Comparison of ENCODE assay signal across 8 cellular contexts in the genomic region with DNA sequence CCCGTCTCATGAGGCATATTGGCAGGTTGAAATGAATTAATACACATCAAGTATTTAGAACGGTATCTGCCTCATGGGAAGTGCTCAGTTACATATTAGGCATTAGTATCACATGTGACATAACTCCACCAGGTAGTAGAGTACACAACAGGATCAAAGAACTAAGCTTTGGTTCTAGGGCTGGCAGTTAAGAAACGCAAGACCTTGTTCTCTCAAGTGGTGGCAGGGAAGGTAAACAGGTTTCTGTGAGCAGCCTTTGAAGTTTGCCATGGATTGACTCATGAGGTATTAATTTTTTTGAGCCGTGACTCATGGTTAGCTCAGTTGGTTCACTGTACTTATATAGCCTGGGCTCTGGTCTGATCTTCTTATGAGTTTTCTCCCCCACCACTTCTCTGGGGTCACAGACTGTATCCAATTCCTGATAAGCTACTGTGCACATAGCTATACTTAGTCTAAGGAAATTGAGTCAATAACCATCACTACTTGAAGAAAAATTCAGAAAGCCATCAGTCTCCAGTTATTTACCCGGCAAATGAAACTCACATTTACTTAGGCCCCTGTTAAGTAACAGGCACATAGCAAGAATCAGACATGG.
A peak's percentile ranks its signal among the peaks of the same experiment; 100 is the strongest.
DNase-seq lines count a peak whose midpoint lies in the region; ATAC-seq, FAIRE-seq and TF ChIP-seq lines count a peak whose summit lies in the region.

No MANE protein-coding gene starts in this region.

- H3K27me3 Mint-ChIP-seq in activated CD4-positive, alpha-beta T cell treated with anti-CD3 and anti-CD28 coated beads for 36 hours: no peaks in the 10 kb centered on the region

- no peak for FAIRE-seq in small intestine (lab: Jason Lieb, UNC)

- H3K36me3 Mint-ChIP-seq in activated CD4-positive, alpha-beta T cell treated with anti-CD3 and anti-CD28 coated beads for 36 hours (ENCODE audit: low read depth): no peaks in the 10 kb centered on the region

- POLR2A ChIA-PET in activated CD4-positive, alpha-beta T cell treated with anti-CD3 and anti-CD28 coated beads for 36 hours (lab: Charles Lee): no interaction called here

- no peaks in the 10 kb centered on the region for H3K9me3 Mint-ChIP-seq in activated CD4-positive, alpha-beta T cell treated with anti-CD3 and anti-CD28 coated beads for 36 hours (ENCODE audit: low read depth)

- H3K4me1 ChIP-seq in small intestine (ENCODE audit: control insufficient read depth in 2 of 2, insufficient read depth in 1 of 2, low read depth in 1 of 2, low read length in 1 of 2): no peaks in the 10 kb centered on the region

- no peaks in the 10 kb centered on the region for H3K36me3 ChIP-seq in small intestine (ENCODE audit: control insufficient read depth in 2 of 2, insufficient read depth in 2 of 2, low read length in 2 of 2)

- CTCF ChIA-PET in activated CD4-positive, alpha-beta T cell treated with anti-CD3 and anti-CD28 coated beads for 36 hours (lab: Charles Lee): interaction anchor here (0.7 to 1.0 kb wide), 3 partner anchors 94 to 607 kb away, joined by 3 read pairs; no protein-coding TSS in a partner anchor

- WGBS in small intestine, 3 donors: 33 to 67% (median 44%) methylated on average over 5 of the region's 5 CpGs

- H3K9me3 ChIP-seq in small intestine (ENCODE audit: control insufficient read depth, low read depth): no peaks in the 10 kb centered on the region

- DNase-seq in activated CD4-positive, alpha-beta T cell treated with anti-CD3 and anti-CD28 coated beads for 36 hours: peak; percentile 31
- DNase-seq in activated CD4-positive, alpha-beta T cell treated with anti-CD3 and anti-CD28 coated beads, Interleukin-2, amount 50 U/mL, for 48 hours: no peak
- DNase-seq in NCI-H226 (peak; percentile 63), cardiac fibroblast (ENCODE audit: low read depth in 2 of 2) (peak; percentile 11 to 90), small intestine (peak; percentile 19), NCI-H1048 (lab: John Stamatoyannopoulos, UW) (no peak), anterior cingulate cortex (lab: John Stamatoyannopoulos, UW) (no peak)
- no peak for DNase-seq in effector CD8-positive, alpha-beta T cell (lab: John Stamatoyannopoulos, UW)

- no peak for TF ChIP-seq CTCF in cardiac fibroblast (IDR thresholded peaks at IDR 0.05; ENCODE audit: low read depth, low read length)

- H3K4me1 Mint-ChIP-seq in activated CD4-positive, alpha-beta T cell treated with anti-CD3 and anti-CD28 coated beads for 36 hours: peaks cover 15% of the 10 kb centered on the region

- H3K4me3 ChIP-seq in cardiac fibroblast (replicated peaks in 1 of 2; ENCODE audit: low read depth in 2 of 2, low read length in 2 of 2) (no peak overlapping the region), small intestine (ENCODE audit: low read depth in 1 of 2, low read length in 2 of 2) (no peak overlapping the region)

- no peaks in the 10 kb centered on the region for H3K27me3 ChIP-seq in small intestine (ENCODE audit: control insufficient read depth in 2 of 2, insufficient read depth in 2 of 2, low read length in 2 of 2)

- no peak overlapping the region for H3K27ac ChIP-seq in small intestine (ENCODE audit: low read depth in 1 of 2, low read length in 1 of 2)

- no peak overlapping the region for H3K27ac Mint-ChIP-seq in activated CD4-positive, alpha-beta T cell treated with anti-CD3 and anti-CD28 coated beads for 36 hours

- peak; percentile 97 for ATAC-seq in activated CD4-positive, alpha-beta T cell treated with anti-CD3 and anti-CD28 coated beads for 36 hours

- intact Hi-C loops in activated CD4-positive, alpha-beta T cell treated with anti-CD3 and anti-CD28 coated beads for 36 hours (cut with DNase I, micrococcal nuclease): loop anchor here (5.0 to 10.0 kb wide), 2 partner anchors 125 to 162 kb away; no protein-coding TSS in a partner anchor

- no peak overlapping the region for H3K4me3 Mint-ChIP-seq in activated CD4-positive, alpha-beta T cell treated with anti-CD3 and anti-CD28 coated beads for 36 hours

Comparison
In these comparisons a context has a peak if more than half of its experiments do, and no peak if none do; other contexts are left out.
1. DNase-seq: peak in activated CD4-positive, alpha-beta T cell treated with anti-CD3 and anti-CD28 coated beads for 36 hours (single experiment), NCI-H226 (single experiment), cardiac fibroblast (2 of 2) and small intestine (single experiment); none in activated CD4-positive, alpha-beta T cell treated with anti-CD3 and anti-CD28 coated beads, Interleukin-2, amount 50 U/mL, for 48 hours (0 of 2), NCI-H1048 (single experiment), anterior cingulate cortex (0 of 58) and effector CD8-positive, alpha-beta T cell (single experiment).